Comparison of ENCODE assay signal across 28 cellular contexts in genomic region chr7:111982133-111982532, GRCh38.
"Had no signal": no experiment of that assay in that cellular context is flagged by ENCODE, and none has a peak within 500 bp of the region (broad histone marks: within the 10 kb centered on the region; RNA-seq: fewer than 3 reads in every experiment).

No MANE protein-coding gene starts in this region.

- H3K4me1 ChIP-seq: ascending aorta, testis had no signal

- H3K36me3 ChIP-seq: adrenal gland, ascending aorta, neutrophil, ovary had no signal

- DNase-seq: activated CD4-positive, alpha-beta T cell treated with anti-CD3 and anti-CD28 coated beads for 4 hours; activated CD4-positive, alpha-beta T cell treated with anti-CD3 and anti-CD28 coated beads, Interleukin-2, amount 50 U/mL, for 48 hours; activated CD8-positive, alpha-beta memory T cell treated with anti-CD3 and anti-CD28 coated beads for 24 hours; activated effector memory CD4-positive, alpha-beta T cell treated with Interleukin-2 at 50 U/mL for 16 hours; activated naive CD4-positive, alpha-beta T cell treated with Interleukin-2 at 50 U/mL for 16 hours; adrenal gland; endodermal cell; hippocampal formation; kidney; naive B cell; nephron progenitor cell; ovary; retina; stimulated activated CD4-positive, alpha-beta T cell treated with anti-CD3 and anti-CD28 coated beads, Interleukin-12 subunit alpha, Interleukin-12 subunit beta, amount 100 ng/mL, for 4 hours; stimulated activated CD4-positive, alpha-beta T cell treated with anti-CD3 and anti-CD28 coated beads, Interleukin-4, amount 100 ng/mL, for 1 hour; stimulated activated naive CD8-positive, alpha-beta T cell treated with anti-CD3 and anti-CD28 coated beads, Interleukin-15, Interleukin-2, amounts not matched to agents 100 U/mL and 50 U/mL, for 24 hours; testis had no signal

- H3K4me1 Mint-ChIP-seq: central memory CD8-positive, alpha-beta T cell had no signal

- H3K27me3 ChIP-seq: adrenal gland, ascending aorta, neutrophil, ovary, testis had no signal

- H3K9me3 Mint-ChIP-seq: central memory CD8-positive, alpha-beta T cell; dendritic cell treated with granulocyte-macrophage colony-stimulating factor and Interleukin-4, amounts not matched to agents 40 ng/mL and 50 ng/mL, for 4 days; endodermal cell; mesothelial cell of epicardium; naive B cell; nephron progenitor cell; T-helper 2 cell treated with Interferon-gamma antibody and Interleukin-4, amounts not matched to agents 5 μg/mL and 100 μg/mL, for 36 hours had no signal

- ATAC-seq: esophagus mucosa; sciatic nerve; stimulated activated naive CD8-positive, alpha-beta T cell treated with anti-CD3 and anti-CD28 coated beads, Interleukin-15, Interleukin-2, amounts not matched to agents 100 U/mL and 50 U/mL, for 24 hours had no signal

- H3K36me3 Mint-ChIP-seq: activated naive CD8-positive, alpha-beta T cell; naive B cell had no signal

- H3K27ac ChIP-seq: adrenal gland, ascending aorta, neutrophil, ovary, skin epidermis, testis had no signal

- H3K4me3 ChIP-seq: adrenal gland, ascending aorta, ovary, skin epidermis, testis had no signal

- H3K4me3 Mint-ChIP-seq: activated naive CD8-positive, alpha-beta T cell; central memory CD8-positive, alpha-beta T cell; dendritic cell treated with granulocyte-macrophage colony-stimulating factor and Interleukin-4, amounts not matched to agents 40 ng/mL and 50 ng/mL, for 4 days; endodermal cell; mesothelial cell of epicardium; naive B cell; nephron progenitor cell; T-helper 2 cell treated with Interferon-gamma antibody and Interleukin-4, amounts not matched to agents 5 μg/mL and 100 μg/mL, for 36 hours had no signal

- H3K27ac Mint-ChIP-seq: activated naive CD8-positive, alpha-beta T cell; dendritic cell treated with granulocyte-macrophage colony-stimulating factor and Interleukin-4, amounts not matched to agents 40 ng/mL and 50 ng/mL, for 4 days; endodermal cell; mesothelial cell of epicardium; naive B cell; progenitor cell of endocrine pancreas; T-helper 2 cell treated with Interferon-gamma antibody and Interleukin-4, amounts not matched to agents 5 μg/mL and 100 μg/mL, for 36 hours had no signal

- H3K27me3 Mint-ChIP-seq: central memory CD8-positive, alpha-beta T cell; dendritic cell treated with granulocyte-macrophage colony-stimulating factor and Interleukin-4, amounts not matched to agents 40 ng/mL and 50 ng/mL, for 4 days; progenitor cell of endocrine pancreas had no signal
